Comparison of ENCODE assay signal across 10 cellular contexts in genomic region chr16:75591001-75591852, GRCh38. TPM values are rescaled to one million over a fixed set of nuclear protein-coding genes. Genes with fewer than 3 reads are reported as not detected.
A peak's percentile ranks its signal among the peaks of the same experiment; 100 is the strongest.
DNase-seq lines count a peak whose midpoint lies in the region; ATAC-seq and TF ChIP-seq lines count a peak whose summit lies in the region.
"Had no signal": no experiment of that assay in that cellular context is flagged by ENCODE, and none has a peak within 500 bp of the region (broad histone marks: within the 10 kb centered on the region; RNA-seq: fewer than 3 reads in every experiment).

No MANE protein-coding gene starts in this region.

- ATAC-seq in left cardiac atrium (peak; percentile 92 to 94), psoas muscle (peak; percentile 52 to 73 (median 64)), HG03045 (IDR thresholded peaks at IDR 0.05; ENCODE audit: unreplicated experiment) (no peak), HG03097 (IDR thresholded peaks at IDR 0.05; ENCODE audit: low FRiP score, unreplicated experiment) (no peak), HG02763 (IDR thresholded peaks at IDR 0.05; ENCODE audit: unreplicated experiment) (no peak), HG03342 (IDR thresholded peaks at IDR 0.05; ENCODE audit: unreplicated experiment) (no peak)

- H3K27me3 ChIP-seq in CD8-positive, alpha-beta memory T cell (ENCODE audit: insufficient read depth, low read length, poor library complexity, severe bottlenecking), result no peaks in the 10 kb centered on the region
- H3K27me3 ChIP-seq in psoas muscle (ENCODE audit: insufficient read depth in 3 of 3, low read length in 2 of 3), result no peaks in the 10 kb centered on the region

- intact Hi-C loops in left cardiac atrium (cut with DNase I), result no loop called here
- intact Hi-C loops in psoas muscle (cut with DNase I), result no loop called here

- in situ Hi-C loops in astrocyte of the spinal cord (cut with HindIII; ENCODE audit: low sequenced_read_pairs), result no loop called here

- peak overlapping the region in 1 of 8 donors; percentile 22 for H3K27ac Mint-ChIP-seq in CD8-positive, alpha-beta memory T cell

- H3K9me3 ChIP-seq in CD8-positive, alpha-beta memory T cell (ENCODE audit: low read length), result no peaks in the 10 kb centered on the region
- no peaks in the 10 kb centered on the region for H3K9me3 ChIP-seq in psoas muscle

- no peaks in the 10 kb centered on the region for H3K36me3 ChIP-seq in CD8-positive, alpha-beta memory T cell (ENCODE audit: insufficient read depth, low read length)
- peaks cover 0 to 10% of the 10 kb centered on the region in 2 donors for H3K36me3 ChIP-seq in psoas muscle (ENCODE audit: insufficient read depth in 1 of 2, low read depth in 1 of 2)

- peaks cover 0 to 47% (median 14%) of the 10 kb centered on the region in 3 donors for H3K36me3 Mint-ChIP-seq in CD8-positive, alpha-beta memory T cell

- H3K9me3 Mint-ChIP-seq in CD8-positive, alpha-beta memory T cell, result no peaks in the 10 kb centered on the region

- peak; percentile 17 for TF ChIP-seq CTCF in astrocyte of the spinal cord (IDR thresholded peaks at IDR 0.05; ENCODE audit: low read depth, low read length)
- no peak for TF ChIP-seq CTCF in psoas muscle (IDR thresholded peaks at IDR 0.05)

- peak overlapping the region; percentile 31 for H3K27ac ChIP-seq in CD8-positive, alpha-beta memory T cell (ENCODE audit: low read depth, low read length)
- peak overlapping the region; percentile 69 for H3K27ac ChIP-seq in psoas muscle

- no peaks in the 10 kb centered on the region for H3K4me1 ChIP-seq in CD8-positive, alpha-beta memory T cell (ENCODE audit: insufficient read depth, low read length)
- H3K4me1 ChIP-seq in psoas muscle, result peaks cover 3% of the 10 kb centered on the region

- DNase-seq in CD8-positive, alpha-beta memory T cell, result no peak
- DNase-seq in astrocyte of the spinal cord (ENCODE audit: low read depth, low spot score) (peak; percentile 90), left cardiac atrium (peak; percentile 81), psoas muscle (peak; percentile 50 to 66)
- DNase-seq: activated CD8-positive, alpha-beta memory T cell treated with anti-CD3 and anti-CD28 coated beads for 24 hours; KBM-7 had no signal

- POLR2A ChIA-PET in CD8-positive, alpha-beta memory T cell (lab: Charles Lee), result no interaction called here

- 12 to 27% (median 26%) methylated on average over 6 of the region's 6 CpGs for WGBS in psoas muscle, 3 donors

- CTCF ChIA-PET in CD8-positive, alpha-beta memory T cell (lab: Charles Lee), result no interaction called here

- H3K4me1 Mint-ChIP-seq in CD8-positive, alpha-beta memory T cell, result peaks cover 8 to 15% (median 8%) of the 10 kb centered on the region in 3 donors

- H3K4me3 Mint-ChIP-seq in CD8-positive, alpha-beta memory T cell, result no peak overlapping the region

- no peaks in the 10 kb centered on the region for H3K27me3 Mint-ChIP-seq in CD8-positive, alpha-beta memory T cell

- no peak overlapping the region for H3K4me3 ChIP-seq in CD8-positive, alpha-beta memory T cell (ENCODE audit: low read length)
- no peak overlapping the region for H3K4me3 ChIP-seq in astrocyte of the spinal cord (ENCODE audit: low read depth, low read length)
- no peak overlapping the region for H3K4me3 ChIP-seq in psoas muscle

RNA-seq across cellular contexts. Expression of gene GABARAPL2, which starts 25.0 kb away (rescaled TPM):
- 10 to 100 TPM; 61.7 to 66.2 TPM for total RNA-seq in CD8-positive, alpha-beta memory T cell
- 331 TPM for polyA plus RNA-seq in CD8-positive, alpha-beta memory T cell
- 100 to 1,000 TPM; 172 to 180 TPM for total RNA-seq in left cardiac atrium
- total RNA-seq in psoas muscle, result 100 to 1,000 TPM; 107 to 180 (median 148) TPM
- polyA plus RNA-seq in psoas muscle, result 100 to 1,000 TPM; 116 to 215 (median 188) TPM

RNA-seq across cellular contexts. Expression of gene ADAT1, which starts 31.9 kb away (rescaled TPM):
- total RNA-seq in CD8-positive, alpha-beta memory T cell, result 10 to 100 TPM; 57.9 to 59.8 TPM
- 70.5 TPM for polyA plus RNA-seq in CD8-positive, alpha-beta memory T cell
- total RNA-seq in left cardiac atrium (10 to 100 TPM; 18.6 to 25.3 TPM), psoas muscle (10 to 100 TPM; 15.6 to 25.3 (median 20.3) TPM)
- 10 to 100 TPM in 2 of 3 donors, 1 to 10 TPM in 1; 6.9 to 26.1 (median 14.7) TPM for polyA plus RNA-seq in psoas muscle

RNA-seq across cellular contexts. Expression of gene TMEM231, which starts 35.2 kb away (rescaled TPM):
- total RNA-seq in CD8-positive, alpha-beta memory T cell, result 1 to 10 TPM; 5.3 to 5.4 TPM
- polyA plus RNA-seq in CD8-positive, alpha-beta memory T cell, result 3.4 TPM
- total RNA-seq in left cardiac atrium, result 1 to 10 TPM; 5.6 to 7.3 TPM
- 1 to 10 TPM; 1.8 to 2.6 (median 2.1) TPM for total RNA-seq in psoas muscle
- 1 to 10 TPM; 2.4 to 4.2 (median 2.7) TPM for polyA plus RNA-seq in psoas muscle

RNA-seq across cellular contexts. Expression of gene CHST5, which starts 55.3 kb away (rescaled TPM):
- total RNA-seq in CD8-positive, alpha-beta memory T cell, result not detected
- polyA plus RNA-seq in CD8-positive, alpha-beta memory T cell, result not detected
- total RNA-seq in left cardiac atrium (under 1 TPM in 1 of 2 donors, not detected in 1; 0.37 TPM), psoas muscle (under 1 TPM in 1 of 4 donors, not detected in 3; 0.27 TPM)
- polyA plus RNA-seq in psoas muscle, result under 1 TPM in 2 of 3 donors, not detected in 1; 0.04 to 0.14 TPM

RNA-seq across cellular contexts. Expression of gene KARS1, which starts 56.2 kb away (rescaled TPM):
- total RNA-seq in CD8-positive, alpha-beta memory T cell, result 100 to 1,000 TPM; 291 to 307 TPM
- polyA plus RNA-seq in CD8-positive, alpha-beta memory T cell, result 258 TPM
- 100 to 1,000 TPM in 1 of 2 donors, 10 to 100 TPM in 1; 96.0 to 107 TPM for total RNA-seq in left cardiac atrium
- 100 to 1,000 TPM; 162 to 185 (median 178) TPM for total RNA-seq in psoas muscle
- 100 to 1,000 TPM; 172 to 232 (median 208) TPM for polyA plus RNA-seq in psoas muscle

Comparison
In these comparisons a context has a peak if more than half of its experiments do, and no peak if none do; other contexts are left out.
1. DNase-seq: peak in astrocyte of the spinal cord (single experiment), left cardiac atrium (single experiment) and psoas muscle (2 of 2); none in CD8-positive, alpha-beta memory T cell (0 of 5).
2. ATAC-seq: peak in left cardiac atrium (2 of 2) and psoas muscle (4 of 4); none in HG03045 (single experiment), HG03097 (single experiment), HG02763 (single experiment) and HG03342 (single experiment).